8 cellular contexts compared by ENCODE assay signal in genomic region chr16:30406911-30407793, GRCh38. TPM values are rescaled to one million over a fixed set of nuclear protein-coding genes. Genes with fewer than 3 reads are reported as not detected.
DNase-seq lines count a peak whose midpoint lies in the region; ATAC-seq and TF ChIP-seq lines count a peak whose summit lies in the region.

TSS of gene ZNF771 (plus strand) at chr16:30407606. CDS start at chr16:30408054, 448 bp downstream.

- H3K27ac ChIP-seq in WERI-Rb-1 (peak within 1 kb of the TSS; percentile 79), mammary epithelial cell (ENCODE audit: insufficient read depth, low read depth, low read length) (peak within 1 kb of the TSS; percentile 64)

- peak within 1 kb of the TSS; percentile 76 to 94 (median 92) for H3K27ac Mint-ChIP-seq in immature natural killer cell

- ATAC-seq in GM18505 (IDR thresholded peaks at IDR 0.05; ENCODE audit: unreplicated experiment) (peak; percentile 80), HG02973 (IDR thresholded peaks at IDR 0.05; ENCODE audit: unreplicated experiment) (peak; percentile 58)

- DNase-seq in 8988T (peak; percentile 52), NCI-H2107 treated with DMSO at 0.1 percent for 48 hours (lab: John Stamatoyannopoulos, UW; ENCODE audit: unreplicated experiment) (peak; percentile 53), WERI-Rb-1 (peak; percentile 92), mammary epithelial cell (peak; percentile 83), immature natural killer cell (peak; percentile 85 to 89 (median 87)), smooth muscle cell of the brain vasculature (ENCODE audit: low read depth, low spot score) (peak; percentile 63)

- CTCF ChIA-PET in mammary epithelial cell (lab: Charles Lee; ENCODE audit: low non-redundant PET): no interaction called here

- H3K9me3 ChIP-seq in WERI-Rb-1 (ENCODE audit: severe bottlenecking): no peaks in the 10 kb centered on the region
- no peaks in the 10 kb centered on the region for H3K9me3 ChIP-seq in mammary epithelial cell (replicated peaks; ENCODE audit: insufficient read depth, low read length)

- no peaks in the 10 kb centered on the region for H4K20me1 ChIP-seq in mammary epithelial cell (ENCODE audit: insufficient read depth, low read length)

- TF ChIP-seq CTCF in WERI-Rb-1 (IDR thresholded peaks at IDR 0.05; ENCODE audit: low read depth, low read length): no peak
- TF ChIP-seq CTCF in mammary epithelial cell (conservative IDR thresholded peaks at IDR 0.05 in 1 of 2, IDR thresholded peaks at IDR 0.05 in 1 of 2; ENCODE audit: extremely low read depth in 1 of 2, insufficient read depth in 1 of 2, low read depth in 1 of 2, low read length in 2 of 2): peak in 1 of 2 donors; percentile 10

- H3K27me3 Mint-ChIP-seq in immature natural killer cell (ENCODE audit: low read depth in 3 of 3): peaks cover 0 to 12% (median 0%) of the 10 kb centered on the region in 3 donors

- H3K79me2 ChIP-seq in mammary epithelial cell (ENCODE audit: insufficient read depth, low read length): peaks cover 7% of the 10 kb centered on the region

- in situ Hi-C loops in mammary epithelial cell (cut with MboI; ENCODE audit: low sequenced_read_pairs in 2 of 2): loop anchor here in 1 of 2 donors (25.0 kb wide), 1 partner anchor 320 kb away; the partner anchor contains the start of genes PPP4C, TBX6 and YPEL3

- dilution Hi-C loops in mammary epithelial cell (cut with HindIII; ENCODE audit: low sequenced_read_pairs): no loop called here

- intact Hi-C loops in mammary epithelial cell (cut with micrococcal nuclease): no loop called here

- H3K4me2 ChIP-seq in mammary epithelial cell (ENCODE audit: insufficient read depth, low read depth, low read length): peak within 1 kb of the TSS; percentile 76

- peak; percentile 73 for TF ChIP-seq POLR2A in GM18505 (IDR thresholded peaks at IDR 0.05; ENCODE audit: borderline replicate concordance, extremely low read depth, insufficient read depth, insufficient read length)

- BruUV-seq in mammary epithelial cell (replicated peaks; lab: Mats Ljungman, UMichigan): TSS peak; percentile 59

- H3K36me3 Mint-ChIP-seq in immature natural killer cell: peaks cover 0 to 2% (median 0%) of the 10 kb centered on the region in 3 donors

- H3K4me1 Mint-ChIP-seq in immature natural killer cell: peaks cover 21 to 22% of the 10 kb centered on the region in 2 donors

- H3K27me3 ChIP-seq in WERI-Rb-1 (ENCODE audit: insufficient read depth, low read depth, severe bottlenecking) (no peaks in the 10 kb centered on the region), mammary epithelial cell (ENCODE audit: insufficient read depth, low read length) (no peaks in the 10 kb centered on the region)

- no peaks in the 10 kb centered on the region for H3K9me3 Mint-ChIP-seq in immature natural killer cell

- peaks cover 12% of the 10 kb centered on the region for H3K4me1 ChIP-seq in mammary epithelial cell (ENCODE audit: insufficient read depth, low read length)

- H3K4me3 ChIP-seq in WERI-Rb-1 (ENCODE audit: low read depth, low read length) (peak within 1 kb of the TSS; percentile 90), mammary epithelial cell (replicated peaks in 1 of 3; ENCODE audit: insufficient read depth in 1 of 3, low read depth in 2 of 3, low read length in 3 of 3) (peak within 1 kb of the TSS; percentile 48 to 82 (median 82))

- peak within 1 kb of the TSS; percentile 46 for H3K9ac ChIP-seq in mammary epithelial cell (ENCODE audit: insufficient read depth, low read length)

- H2AFZ ChIP-seq in mammary epithelial cell (ENCODE audit: low read depth, low read length): peak within 1 kb of the TSS; percentile 82

- peak within 1 kb of the TSS; percentile 90 to 99 (median 97) for H3K4me3 Mint-ChIP-seq in immature natural killer cell

- H3K36me3 ChIP-seq in WERI-Rb-1: peaks cover 20% of the 10 kb centered on the region
- H3K36me3 ChIP-seq in mammary epithelial cell (ENCODE audit: insufficient read depth, low read length): no peaks in the 10 kb centered on the region

- 7% methylated on average over 28 of the region's 74 CpGs for WGBS in mammary epithelial cell (ENCODE audit: low coverage, missing lambda C conversion rate)

RNA-seq across cellular contexts. Expression of gene ZNF771, which starts in this region (rescaled TPM):
- total RNA-seq in mammary epithelial cell: 1 to 10 TPM; 6.3 to 6.5 TPM
- polyA plus RNA-seq in mammary epithelial cell: 3.3 TPM
- polyA minus RNA-seq in mammary epithelial cell: not detected
- 1 to 10 TPM in 2 of 3 donors, not detected in 1; 2.8 to 3.2 TPM for polyA plus RNA-seq in immature natural killer cell

Comparison
In these comparisons a context has a peak if more than half of its experiments do, and no peak if none do; other contexts are left out.
1. Peak in every context shown above with its lines: DNase-seq, ATAC-seq, H3K4me3 ChIP-seq and H3K27ac ChIP-seq.